ENCODE assay signal across 1 cellular context in the genomic region with DNA sequence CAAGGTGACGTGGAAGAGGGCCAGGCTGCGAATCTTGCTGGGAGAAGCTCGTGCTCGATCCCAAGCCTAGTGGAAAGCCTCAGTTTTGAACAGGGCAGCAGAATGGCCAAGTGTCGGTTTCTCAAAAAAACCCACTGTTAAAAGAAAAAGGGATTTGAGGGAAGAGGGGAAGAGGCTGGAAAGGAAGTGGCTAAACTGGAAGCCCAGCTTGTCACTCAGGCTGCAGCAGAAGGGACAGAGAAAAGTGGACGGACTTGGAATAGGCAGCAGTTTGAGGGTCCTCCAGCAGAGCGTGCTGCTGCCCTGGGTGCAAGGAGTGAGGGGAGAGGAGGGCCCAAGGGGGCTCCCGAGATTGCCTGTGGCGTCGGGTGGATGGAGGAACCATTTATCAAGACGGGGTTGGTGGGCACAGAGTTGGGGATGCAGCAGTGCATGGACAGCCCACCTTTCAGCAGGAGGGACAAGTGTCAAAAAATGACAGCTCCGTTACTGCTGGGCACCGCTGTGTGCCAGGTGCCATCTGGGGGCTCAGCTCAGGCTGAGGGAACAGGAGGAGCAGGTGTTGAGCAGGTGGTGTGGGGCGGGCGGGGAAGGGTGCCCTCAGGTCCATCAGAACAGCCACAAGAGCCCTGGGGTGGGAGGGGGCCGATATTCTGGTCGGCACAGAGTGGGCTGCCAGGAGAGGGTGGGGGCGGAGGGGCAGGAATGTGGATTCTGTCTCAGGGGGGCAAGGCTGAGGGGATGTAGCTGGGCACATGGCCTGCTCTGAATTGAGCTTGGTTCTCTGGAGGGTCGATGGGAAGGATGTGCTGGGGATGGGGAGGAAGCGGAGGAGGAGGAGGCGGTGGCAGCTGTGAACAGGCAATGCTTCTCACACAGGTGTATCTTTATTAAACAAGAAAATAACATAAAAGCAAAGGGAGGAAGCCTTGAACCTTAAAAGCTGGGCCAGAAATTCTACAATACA.
TF ChIP-seq lines count a peak whose summit lies in the region.

No MANE protein-coding gene starts in this region.

TF ChIP-seq in HEK293, 187 proteins besides CTCF, POLR2A, EP300 and RAD21:
- peak; percentile 60 for TF ChIP-seq EGR2 (tag by site-specific recombination; IDR thresholded peaks at IDR 0.05; ENCODE audit: low read depth)
TF ChIP-seq in HEK293: peak in this region for 1; not testable (repeated sequence) for 186.
